ENCODE assay signal across 1 cellular context in genomic region chr2:218244204-218244603, GRCh38.
TF ChIP-seq lines count a peak whose summit lies in the region.

No MANE protein-coding gene starts in this region.

TF ChIP-seq in HepG2, 621 proteins besides CTCF, POLR2A, EP300 and RAD21:
- no peak for TF ChIP-seq GABPB1 (CRISPR knock-in tag; IDR thresholded peaks at IDR 0.05)
- TF ChIP-seq NCOA2 (CRISPR knock-in tag; IDR thresholded peaks at IDR 0.05) = 0 out of 2 replicates have a peak, but pooled peaks have one; percentile 2
- TF ChIP-seq FOXO4 (CRISPR knock-in tag; conservative IDR thresholded peaks at IDR 0.05) = 0 out of 2 replicates have a peak, but pooled peaks have one; percentile 51
- no peak for TF ChIP-seq ZNF605 (CRISPR knock-in tag; IDR thresholded peaks at IDR 0.05)
- TF ChIP-seq ZBTB44 (CRISPR knock-in tag; IDR thresholded peaks at IDR 0.05) = no peak
- TF ChIP-seq ZNF343 (CRISPR knock-in tag; IDR thresholded peaks at IDR 0.05) = no peak
TF ChIP-seq in HepG2: peak in this region for 2.
